ENCODE assay signal across 1 cellular context in the genomic region with DNA sequence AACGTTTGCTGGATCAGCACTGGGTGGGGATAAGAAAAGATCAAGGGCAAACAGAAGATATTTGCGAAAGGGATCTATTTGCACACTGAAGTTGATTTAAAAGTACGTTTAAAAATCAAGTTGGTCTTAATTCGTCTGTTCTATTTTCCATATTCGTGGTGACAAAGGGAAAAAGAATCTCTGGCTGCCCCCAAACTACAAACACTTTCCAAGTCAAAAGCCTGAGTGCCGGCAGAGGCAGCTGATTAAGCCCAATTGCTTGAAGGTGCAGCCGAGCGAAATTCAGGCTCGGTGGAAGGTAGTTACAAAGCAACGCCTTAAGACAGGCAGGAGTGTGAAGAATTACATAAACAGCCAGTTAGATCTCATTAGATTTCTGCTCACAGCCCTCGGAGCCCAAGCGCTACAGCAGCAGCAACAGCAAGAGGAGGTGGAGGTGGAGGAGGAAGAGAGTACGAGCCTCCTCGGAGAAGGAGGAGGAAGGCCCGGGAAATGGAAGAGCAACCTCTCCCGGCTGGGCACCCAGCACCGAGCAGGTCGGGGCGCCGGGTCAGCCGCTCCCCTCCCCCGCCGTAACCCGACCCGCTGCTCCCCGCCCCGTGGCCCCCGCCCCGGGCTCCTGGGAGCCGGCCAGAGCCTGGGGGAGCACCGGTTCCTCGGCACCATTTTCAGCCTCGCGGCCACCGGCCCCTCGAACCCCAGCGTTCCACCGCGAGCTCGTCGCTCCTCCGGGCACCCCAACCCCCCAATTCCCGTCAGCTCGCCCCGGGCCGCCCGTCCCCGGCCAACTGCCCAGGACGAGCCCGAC.
TF ChIP-seq lines count a peak whose summit lies in the region.

No MANE protein-coding gene starts in this region.

TF ChIP-seq in K562, 482 proteins besides CTCF, POLR2A, EP300 and RAD21 (continues in another document):
- TF ChIP-seq CREBBP (IDR thresholded peaks at IDR 0.05; ENCODE audit: low read depth, low read length): no peak
- no peak for TF ChIP-seq RBFOX2 (IDR thresholded peaks at IDR 0.05; ENCODE audit: low read depth, low read length)
- TF ChIP-seq ZNF561 (CRISPR knock-in tag; conservative IDR thresholded peaks at IDR 0.05): no peak
- TF ChIP-seq HDAC6 (IDR thresholded peaks at IDR 0.05; ENCODE audit: low read depth, low read length): no peak
- TF ChIP-seq FOXP1 (CRISPR knock-in tag; IDR thresholded peaks at IDR 0.05): no peak
- TF ChIP-seq, protein P1, sequence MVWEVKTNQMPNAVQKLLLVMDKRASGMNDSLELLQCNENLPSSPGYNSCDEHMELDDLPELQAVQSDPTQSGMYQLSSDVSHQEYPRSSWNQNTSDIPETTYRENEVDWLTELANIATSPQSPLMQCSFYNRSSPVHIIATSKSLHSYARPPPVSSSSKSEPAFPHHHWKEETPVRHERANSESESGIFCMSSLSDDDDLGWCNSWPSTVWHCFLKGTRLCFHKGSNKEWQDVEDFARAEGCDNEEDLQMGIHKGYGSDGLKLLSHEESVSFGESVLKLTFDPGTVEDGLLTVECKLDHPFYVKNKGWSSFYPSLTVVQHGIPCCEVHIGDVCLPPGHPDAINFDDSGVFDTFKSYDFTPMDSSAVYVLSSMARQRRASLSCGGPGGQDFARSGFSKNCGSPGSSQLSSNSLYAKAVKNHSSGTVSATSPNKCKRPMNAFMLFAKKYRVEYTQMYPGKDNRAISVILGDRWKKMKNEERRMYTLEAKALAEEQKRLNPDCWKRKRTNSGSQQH (CRISPR knock-in tag; IDR thresholded peaks at IDR 0.05): no peak
- TF ChIP-seq MCM7 (IDR thresholded peaks at IDR 0.05): no peak
- TF ChIP-seq ZFX (CRISPR knock-in tag; IDR thresholded peaks at IDR 0.05): peak; percentile 69
- no peak for TF ChIP-seq NRF1 (conservative IDR thresholded peaks at IDR 0.05 in 1 of 2, IDR thresholded peaks at IDR 0.05 in 1 of 2)
- TF ChIP-seq, protein P2, sequence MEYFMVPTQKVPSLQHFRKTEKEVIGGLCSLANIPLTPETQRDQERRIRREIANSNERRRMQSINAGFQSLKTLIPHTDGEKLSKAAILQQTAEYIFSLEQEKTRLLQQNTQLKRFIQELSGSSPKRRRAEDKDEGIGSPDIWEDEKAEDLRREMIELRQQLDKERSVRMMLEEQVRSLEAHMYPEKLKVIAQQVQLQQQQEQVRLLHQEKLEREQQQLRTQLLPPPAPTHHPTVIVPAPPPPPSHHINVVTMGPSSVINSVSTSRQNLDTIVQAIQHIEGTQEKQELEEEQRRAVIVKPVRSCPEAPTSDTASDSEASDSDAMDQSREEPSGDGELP (CRISPR knock-in tag; IDR thresholded peaks at IDR 0.05; ENCODE audit: borderline replicate concordance): peak; percentile 33; the same call in 1 of the 2 replicates
- TF ChIP-seq, protein P3, sequence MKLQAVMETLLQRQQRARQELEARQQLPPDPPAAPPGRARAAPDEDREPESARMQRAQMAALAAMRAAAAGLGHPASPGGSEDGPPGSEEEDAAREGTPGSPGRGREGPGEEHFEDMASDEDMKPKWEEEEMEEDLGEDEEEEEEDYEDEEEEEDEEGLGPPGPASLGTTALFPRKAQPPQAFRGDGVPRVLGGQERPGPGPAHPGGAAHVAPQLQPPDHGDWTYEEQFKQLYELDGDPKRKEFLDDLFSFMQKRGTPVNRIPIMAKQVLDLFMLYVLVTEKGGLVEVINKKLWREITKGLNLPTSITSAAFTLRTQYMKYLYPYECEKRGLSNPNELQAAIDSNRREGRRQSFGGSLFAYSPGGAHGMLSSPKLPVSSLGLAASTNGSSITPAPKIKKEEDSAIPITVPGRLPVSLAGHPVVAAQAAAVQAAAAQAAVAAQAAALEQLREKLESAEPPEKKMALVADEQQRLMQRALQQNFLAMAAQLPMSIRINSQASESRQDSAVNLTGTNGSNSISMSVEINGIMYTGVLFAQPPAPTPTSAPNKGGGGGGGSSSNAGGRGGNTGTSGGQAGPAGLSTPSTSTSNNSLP (IDR thresholded peaks at IDR 0.05; ENCODE audit: borderline replicate concordance, low read depth, low read length): no peak
- no peak for TF ChIP-seq SRSF7 (optimal IDR thresholded peaks at IDR 0.05; ENCODE audit: low read depth, low read length)
- no peak for TF ChIP-seq IRF2 (CRISPR knock-in tag; IDR thresholded peaks at IDR 0.05)
- TF ChIP-seq HLTF (IDR thresholded peaks at IDR 0.05): peak; percentile 13; the same call in 1 of the 2 replicates
- peak; percentile 60 for TF ChIP-seq C11orf30 (IDR thresholded peaks at IDR 0.05; ENCODE audit: low read depth)
- TF ChIP-seq, protein P4, sequence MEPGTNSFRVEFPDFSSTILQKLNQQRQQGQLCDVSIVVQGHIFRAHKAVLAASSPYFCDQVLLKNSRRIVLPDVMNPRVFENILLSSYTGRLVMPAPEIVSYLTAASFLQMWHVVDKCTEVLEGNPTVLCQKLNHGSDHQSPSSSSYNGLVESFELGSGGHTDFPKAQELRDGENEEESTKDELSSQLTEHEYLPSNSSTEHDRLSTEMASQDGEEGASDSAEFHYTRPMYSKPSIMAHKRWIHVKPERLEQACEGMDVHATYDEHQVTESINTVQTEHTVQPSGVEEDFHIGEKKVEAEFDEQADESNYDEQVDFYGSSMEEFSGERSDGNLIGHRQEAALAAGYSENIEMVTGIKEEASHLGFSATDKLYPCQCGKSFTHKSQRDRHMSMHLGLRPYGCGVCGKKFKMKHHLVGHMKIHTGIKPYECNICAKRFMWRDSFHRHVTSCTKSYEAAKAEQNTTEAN (CRISPR knock-in tag; IDR thresholded peaks at IDR 0.05): 0 out of 2 replicates have a peak, but pooled peaks have one; percentile 34
- TF ChIP-seq MCM3 (IDR thresholded peaks at IDR 0.05): no peak
- TF ChIP-seq, protein P5, sequence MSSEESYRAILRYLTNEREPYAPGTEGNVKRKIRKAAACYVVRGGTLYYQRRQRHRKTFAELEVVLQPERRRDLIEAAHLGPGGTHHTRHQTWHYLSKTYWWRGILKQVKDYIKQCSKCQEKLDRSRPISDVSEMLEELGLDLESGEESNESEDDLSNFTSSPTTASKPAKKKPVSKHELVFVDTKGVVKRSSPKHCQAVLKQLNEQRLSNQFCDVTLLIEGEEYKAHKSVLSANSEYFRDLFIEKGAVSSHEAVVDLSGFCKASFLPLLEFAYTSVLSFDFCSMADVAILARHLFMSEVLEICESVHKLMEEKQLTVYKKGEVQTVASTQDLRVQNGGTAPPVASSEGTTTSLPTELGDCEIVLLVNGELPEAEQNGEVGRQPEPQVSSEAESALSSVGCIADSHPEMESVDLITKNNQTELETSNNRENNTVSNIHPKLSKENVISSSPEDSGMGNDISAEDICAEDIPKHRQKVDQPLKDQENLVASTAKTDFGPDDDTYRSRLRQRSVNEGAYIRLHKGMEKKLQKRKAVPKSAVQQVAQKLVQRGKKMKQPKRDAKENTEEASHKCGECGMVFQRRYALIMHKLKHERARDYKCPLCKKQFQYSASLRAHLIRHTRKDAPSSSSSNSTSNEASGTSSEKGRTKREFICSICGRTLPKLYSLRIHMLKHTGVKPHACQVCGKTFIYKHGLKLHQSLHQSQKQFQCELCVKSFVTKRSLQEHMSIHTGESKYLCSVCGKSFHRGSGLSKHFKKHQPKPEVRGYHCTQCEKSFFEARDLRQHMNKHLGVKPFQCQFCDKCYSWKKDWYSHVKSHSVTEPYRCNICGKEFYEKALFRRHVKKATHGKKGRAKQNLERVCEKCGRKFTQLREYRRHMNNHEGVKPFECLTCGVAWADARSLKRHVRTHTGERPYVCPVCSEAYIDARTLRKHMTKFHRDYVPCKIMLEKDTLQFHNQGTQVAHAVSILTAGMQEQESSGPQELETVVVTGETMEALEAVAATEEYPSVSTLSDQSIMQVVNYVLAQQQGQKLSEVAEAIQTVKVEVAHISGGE (CRISPR knock-in tag; IDR thresholded peaks at IDR 0.05): peak in 1 of 3 experiments; percentile 9; a peak in 2 of 6 replicates
- TF ChIP-seq, protein P6, sequence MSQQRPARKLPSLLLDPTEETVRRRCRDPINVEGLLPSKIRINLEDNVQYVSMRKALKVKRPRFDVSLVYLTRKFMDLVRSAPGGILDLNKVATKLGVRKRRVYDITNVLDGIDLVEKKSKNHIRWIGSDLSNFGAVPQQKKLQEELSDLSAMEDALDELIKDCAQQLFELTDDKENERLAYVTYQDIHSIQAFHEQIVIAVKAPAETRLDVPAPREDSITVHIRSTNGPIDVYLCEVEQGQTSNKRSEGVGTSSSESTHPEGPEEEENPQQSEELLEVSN (IDR thresholded peaks at IDR 0.05; ENCODE audit: borderline replicate concordance in 1 of 2, extremely low read depth in 1 of 2, insufficient read depth in 1 of 2, insufficient read length in 1 of 2, low read depth in 1 of 2, low read length in 1 of 2, poor library complexity in 1 of 2, severe bottlenecking in 1 of 2): peak in 1 of 2 experiments; percentile 47
- no peak for TF ChIP-seq KLF10 (CRISPR knock-in tag; IDR thresholded peaks at IDR 0.05)
- TF ChIP-seq, protein P7, sequence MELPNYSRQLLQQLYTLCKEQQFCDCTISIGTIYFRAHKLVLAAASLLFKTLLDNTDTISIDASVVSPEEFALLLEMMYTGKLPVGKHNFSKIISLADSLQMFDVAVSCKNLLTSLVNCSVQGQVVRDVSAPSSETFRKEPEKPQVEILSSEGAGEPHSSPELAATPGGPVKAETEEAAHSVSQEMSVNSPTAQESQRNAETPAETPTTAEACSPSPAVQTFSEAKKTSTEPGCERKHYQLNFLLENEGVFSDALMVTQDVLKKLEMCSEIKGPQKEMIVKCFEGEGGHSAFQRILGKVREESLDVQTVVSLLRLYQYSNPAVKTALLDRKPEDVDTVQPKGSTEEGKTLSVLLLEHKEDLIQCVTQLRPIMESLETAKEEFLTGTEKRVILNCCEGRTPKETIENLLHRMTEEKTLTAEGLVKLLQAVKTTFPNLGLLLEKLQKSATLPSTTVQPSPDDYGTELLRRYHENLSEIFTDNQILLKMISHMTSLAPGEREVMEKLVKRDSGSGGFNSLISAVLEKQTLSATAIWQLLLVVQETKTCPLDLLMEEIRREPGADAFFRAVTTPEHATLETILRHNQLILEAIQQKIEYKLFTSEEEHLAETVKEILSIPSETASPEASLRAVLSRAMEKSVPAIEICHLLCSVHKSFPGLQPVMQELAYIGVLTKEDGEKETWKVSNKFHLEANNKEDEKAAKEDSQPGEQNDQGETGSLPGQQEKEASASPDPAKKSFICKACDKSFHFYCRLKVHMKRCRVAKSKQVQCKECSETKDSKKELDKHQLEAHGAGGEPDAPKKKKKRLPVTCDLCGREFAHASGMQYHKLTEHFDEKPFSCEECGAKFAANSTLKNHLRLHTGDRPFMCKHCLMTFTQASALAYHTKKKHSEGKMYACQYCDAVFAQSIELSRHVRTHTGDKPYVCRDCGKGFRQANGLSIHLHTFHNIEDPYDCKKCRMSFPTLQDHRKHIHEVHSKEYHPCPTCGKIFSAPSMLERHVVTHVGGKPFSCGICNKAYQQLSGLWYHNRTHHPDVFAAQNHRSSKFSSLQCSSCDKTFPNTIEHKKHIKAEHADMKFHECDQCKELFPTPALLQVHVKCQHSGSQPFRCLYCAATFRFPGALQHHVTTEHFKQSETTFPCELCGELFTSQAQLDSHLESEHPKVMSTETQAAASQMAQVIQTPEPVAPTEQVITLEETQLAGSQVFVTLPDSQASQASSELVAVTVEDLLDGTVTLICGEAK (IDR thresholded peaks at IDR 0.05): peak; percentile 33; the same call in 1 of the 2 replicates
- TF ChIP-seq, protein P7 (CRISPR knock-in tag; IDR thresholded peaks at IDR 0.05): no peak
- TF ChIP-seq CHD1 (IDR thresholded peaks at IDR 0.05; ENCODE audit: low read length): peak; percentile 68
- TF ChIP-seq MED1 (CRISPR knock-in tag; IDR thresholded peaks at IDR 0.05; ENCODE audit: borderline replicate concordance): no peak
- 0 out of 2 replicates have a peak, but pooled peaks have one; percentile 7 for TF ChIP-seq ARID1B (IDR thresholded peaks at IDR 0.05)
